2 cellular contexts compared by ENCODE assay signal in genomic region chr1:22115281-22115680, GRCh38.
TF ChIP-seq lines count a peak whose summit lies in the region.

No MANE protein-coding gene starts in this region.

TF ChIP-seq in SK-N-SH, 30 proteins besides CTCF, POLR2A, EP300 and RAD21 (continued from another document):
- TF ChIP-seq TCF12 (IDR thresholded peaks at IDR 0.05): no peak
- TF ChIP-seq IRF3 (IDR thresholded peaks at IDR 0.05; ENCODE audit: low read depth, low read length): no peak
- TF ChIP-seq PBX3 (IDR thresholded peaks at IDR 0.05): no peak
- TF ChIP-seq RXRA (IDR thresholded peaks at IDR 0.05; ENCODE audit: borderline replicate concordance, low read depth): no peak
- TF ChIP-seq TAF1 (IDR thresholded peaks at IDR 0.05; ENCODE audit: borderline replicate concordance, low read depth, low read length): no peak
- no peak for TF ChIP-seq REST (IDR thresholded peaks at IDR 0.05; ENCODE audit: low read depth, low read length)
- no peak for TF ChIP-seq ELF1 (IDR thresholded peaks at IDR 0.05)

TF ChIP-seq in SK-N-SH treated with all-trans-retinoic acid at 6 μM for 48 hours, 23 proteins besides CTCF, POLR2A, EP300 and RAD21 (continued from another document):
- TF ChIP-seq TCF4 (CRISPR knock-in tag; IDR thresholded peaks at IDR 0.05; ENCODE audit: borderline replicate concordance): no peak
- TF ChIP-seq GLIS3 (CRISPR knock-in tag; IDR thresholded peaks at IDR 0.05): no peak
- no peak for TF ChIP-seq BACH2 (CRISPR knock-in tag; IDR thresholded peaks at IDR 0.05; ENCODE audit: borderline replicate concordance)
- no peak for TF ChIP-seq SNAI2 (CRISPR knock-in tag; IDR thresholded peaks at IDR 0.05)
- no peak for TF ChIP-seq CSDC2 (CRISPR knock-in tag; IDR thresholded peaks at IDR 0.05)
- no peak for TF ChIP-seq CSRNP3 (CRISPR knock-in tag; IDR thresholded peaks at IDR 0.05)
- no peak for TF ChIP-seq TOX (CRISPR knock-in tag; IDR thresholded peaks at IDR 0.05; ENCODE audit: borderline replicate concordance)
- no peak for TF ChIP-seq POU6F1 (CRISPR knock-in tag; IDR thresholded peaks at IDR 0.05; ENCODE audit: borderline replicate concordance, low read depth)
- TF ChIP-seq RARB (CRISPR knock-in tag; IDR thresholded peaks at IDR 0.05): no peak
- TF ChIP-seq TSHZ2 (CRISPR knock-in tag; IDR thresholded peaks at IDR 0.05): no peak
- no peak for TF ChIP-seq ZFP30 (CRISPR knock-in tag; IDR thresholded peaks at IDR 0.05)
- TF ChIP-seq OSR1 (CRISPR knock-in tag; IDR thresholded peaks at IDR 0.05): no peak
TF ChIP-seq in SK-N-SH treated with all-trans-retinoic acid at 6 μM for 48 hours: peak in this region for 0.
